Comparison of ENCODE assay signal across 10 cellular contexts in genomic region chr12:6226701-6227096, GRCh38. TPM values are rescaled to one million over a fixed set of nuclear protein-coding genes. Genes with fewer than 3 reads are reported as not detected.
DNase-seq lines count a peak whose midpoint lies in the region; ATAC-seq and TF ChIP-seq lines count a peak whose summit lies in the region.
"Had no signal": no experiment of that assay in that cellular context is flagged by ENCODE, and none has a peak within 500 bp of the region (broad histone marks: within the 10 kb centered on the region; RNA-seq: fewer than 3 reads in every experiment).

No MANE protein-coding gene starts in this region.

- H3K27ac Mint-ChIP-seq in HFFc6 = 0 out of 2 replicates have a peak overlapping the region, but pooled peaks have one; percentile 36
- H3K27ac Mint-ChIP-seq: CD4-positive, alpha-beta memory T cell had no signal

- TF ChIP-seq POLR2A in right lobe of liver (IDR thresholded peaks at IDR 0.05) (no peak), stomach (IDR thresholded peaks at IDR 0.05) (no peak)

- H3K9me3 ChIP-seq in right lobe of liver = no peaks in the 10 kb centered on the region
- no peaks in the 10 kb centered on the region for H3K9me3 ChIP-seq in stomach

- DNase-seq in HFFc6 (no peak), dorsolateral prefrontal cortex (no peak), right lobe of liver (peak in 1 of 3 donors; percentile 72), stomach (no peak), mesenteric fat pad (ENCODE audit: low spot score) (no peak), KG1 (lab: John Stamatoyannopoulos, UW) (no peak), NCI-H187 (lab: John Stamatoyannopoulos, UW) (no peak)
- DNase-seq: activated effector memory CD4-positive, alpha-beta T cell treated with Interleukin-2 at 50 U/mL for 16 hours; CD4-positive, alpha-beta memory T cell had no signal

- H3K27ac ChIP-seq in dorsolateral prefrontal cortex (peak overlapping the region; percentile 74 to 100 (median 97)), right lobe of liver (peak overlapping the region; percentile 30 to 85 (median 79)), stomach (peak overlapping the region; percentile 34 to 99 (median 90))

- H3K4me3 ChIP-seq in dorsolateral prefrontal cortex (peak overlapping the region in 31 of 59 donors; percentile 1 to 48 (median 22)), right lobe of liver (peak overlapping the region in 2 of 3 donors; percentile 25 to 32), stomach (no peak overlapping the region)

- H3K27me3 ChIP-seq in dorsolateral prefrontal cortex (no peaks in the 10 kb centered on the region), right lobe of liver (no peaks in the 10 kb centered on the region), stomach (no peaks in the 10 kb centered on the region)

- no peak for TF ChIP-seq CTCF in HFFc6 (IDR thresholded peaks at IDR 0.05)
- TF ChIP-seq CTCF in dorsolateral prefrontal cortex (IDR thresholded peaks at IDR 0.05 in 54 of 56, conservative IDR thresholded peaks at IDR 0.05 in 2 of 56; ENCODE audit: low read depth in 1 of 56, partially characterized antibody in 56 of 56) = peak in 1 of 56 donors; percentile 3
- no peak for TF ChIP-seq CTCF in right lobe of liver (IDR thresholded peaks at IDR 0.05)
- no peak for TF ChIP-seq CTCF in stomach (IDR thresholded peaks at IDR 0.05)

- peaks cover 32% of the 10 kb centered on the region for H3K4me1 Mint-ChIP-seq in HFFc6 (ENCODE audit: low read depth)

- no peak for TF ChIP-seq EP300 in stomach (IDR thresholded peaks at IDR 0.05)

- H3K4me1 ChIP-seq in right lobe of liver (peaks cover 0 to 20% (median 2%) of the 10 kb centered on the region in 4 donors), stomach (peaks cover 81 to 100% (median 97%) of the 10 kb centered on the region in 4 donors)

- ATAC-seq in right lobe of liver (peak; percentile 29 to 64 (median 61)), GM19467 (IDR thresholded peaks at IDR 0.05; ENCODE audit: unreplicated experiment) (no peak)

- H3K36me3 ChIP-seq in right lobe of liver = no peaks in the 10 kb centered on the region
- peaks cover 0 to 19% (median 4%) of the 10 kb centered on the region in 4 donors for H3K36me3 ChIP-seq in stomach

- intact Hi-C loops in dorsolateral prefrontal cortex (cut with DNase I) = no loop called here
- intact Hi-C loops in right lobe of liver (cut with DNase I) = no loop called here
- intact Hi-C loops in stomach (cut with DNase I; ENCODE audit: low total_unique reads) = no loop called here

- no peaks in the 10 kb centered on the region for H3K36me3 Mint-ChIP-seq in HFFc6 (ENCODE audit: low read depth)
- H3K36me3 Mint-ChIP-seq: CD4-positive, alpha-beta memory T cell had no signal

- H3K9me3 Mint-ChIP-seq in HFFc6 = no peaks in the 10 kb centered on the region
- H3K9me3 Mint-ChIP-seq: CD4-positive, alpha-beta memory T cell had no signal

- H3K27me3 Mint-ChIP-seq in HFFc6 (ENCODE audit: insufficient read depth) = peaks cover 2% of the 10 kb centered on the region

- WGBS in right lobe of liver (ENCODE audit: insufficient coverage, low coverage, low lambda C conversion rate, missing lambda C conversion rate) = 28% methylated on average over 2 of the region's 10 CpGs
- 27 to 56% (median 36%) methylated on average over 10 of the region's 10 CpGs for WGBS in stomach, 5 donors

- no peak overlapping the region for H3K4me3 Mint-ChIP-seq in HFFc6
- H3K4me3 Mint-ChIP-seq: CD4-positive, alpha-beta memory T cell had no signal

RNA-seq across cellular contexts. Expression of gene CD9, which starts 26.5 kb away (rescaled TPM):
- total RNA-seq in HFFc6 (2021; fragmentation: NEBNext Ultra II Directional; extraction: Animal tissue kit (Norgen Biotek cat#: 25700)) = 10 to 100 TPM; 43.2 to 72.6 (median 46.4) TPM
- total RNA-seq in dorsolateral prefrontal cortex (100 to 1,000 TPM in 60 of 120 experiments, 10 to 100 TPM in 60; 29.3 to 364 (median 99.0) TPM), right lobe of liver (10 to 100 TPM; 17.2 to 65.7 (median 34.2) TPM), stomach (100 to 1,000 TPM in 3 of 5 donors, 10 to 100 TPM in 2; 68.1 to 297 (median 154) TPM), mesenteric fat pad (57.7 TPM)
- 100 to 1,000 TPM in 2 of 3 donors, 10 to 100 TPM in 1; 51.0 to 421 (median 124) TPM for polyA plus RNA-seq in stomach

Comparison
In these comparisons a context has a peak if more than half of its experiments do, and no peak if none do; other contexts are left out.
1. H3K4me3 ChIP-seq: peak in dorsolateral prefrontal cortex (31 of 59) and right lobe of liver (2 of 3); none in stomach (0 of 4).
2. Peak in every context shown above with its lines, with median percentiles within 50 percentile points of each other: H3K27ac ChIP-seq.